29 cellular contexts compared by ENCODE assay signal in genomic region chr5:69261034-69261433, GRCh38. TPM values are rescaled to one million over a fixed set of nuclear protein-coding genes. Genes with fewer than 3 reads are reported as not detected.
DNase-seq lines count a peak whose midpoint lies in the region; ATAC-seq and TF ChIP-seq lines count a peak whose summit lies in the region.
"Had no signal": no experiment of that assay in that cellular context is flagged by ENCODE, and none has a peak within 500 bp of the region (broad histone marks: within the 10 kb centered on the region; RNA-seq: fewer than 3 reads in every experiment).

No MANE protein-coding gene starts in this region.

- CTCF ChIA-PET in AG04450 (lab: Charles Lee) = no interaction called here

- POLR2A ChIA-PET in AG04450 (lab: Yijun Ruan, JAX) = interaction anchor here (0.7 to 1.1 kb wide), 3 partner anchors 15 to 94 kb away, joined by 3 to 4 read pairs (median 3); no protein-coding TSS in a partner anchor

- TF ChIP-seq CTCF in AG04450 (IDR thresholded peaks at IDR 0.05; ENCODE audit: low read depth, low read length) = no peak

- no peaks in the 10 kb centered on the region for H3K27me3 ChIP-seq in AG04450 (ENCODE audit: control insufficient read depth, insufficient read depth, low read length)
- H3K27me3 ChIP-seq: BLaER1 treated with 17β-estradiol and CSF1 and Interleukin-3, amounts not matched to agents 10 nM and 100 nM; left lung; MG63; ovary; suprapubic skin had no signal

- H3K9me3 ChIP-seq in AG04450 (ENCODE audit: control insufficient read depth, insufficient read depth, low read length) = no peaks in the 10 kb centered on the region
- H3K9me3 ChIP-seq: BLaER1 treated with 17β-estradiol and CSF1 and Interleukin-3, amounts not matched to agents 10 nM and 100 nM; left lung; MG63; ovary; suprapubic skin had no signal

- ATAC-seq in HG03432 (IDR thresholded peaks at IDR 0.05; ENCODE audit: unreplicated experiment) = no peak
- ATAC-seq: activated CD8-positive, alpha-beta T cell treated with anti-CD3 and anti-CD28 coated beads, Interleukin-2, amount 10 ng/mL, durations not matched to agents 7 days and 5 days; left lung; natural killer cell; right cardiac atrium; stimulated activated naive B cell treated with anti-CD40 and anti-IgM and Interleukin-4, amounts not matched to agents 10 μg/mL and 1 μg/mL and 100 μg/mL, for 72 hours had no signal

- DNase-seq in AG04450 (ENCODE audit: low read depth, low spot score) (no peak), HT1080 (ENCODE audit: low read depth) (peak; percentile 54), astrocyte of the hippocampus (ENCODE audit: low read depth, low spot score) (peak; percentile 14), kidney glomerular epithelial cell (lab: John Stamatoyannopoulos, UW) (peak; percentile 67), epidermal melanocyte (ENCODE audit: insufficient read length, low spot score) (no peak), NCI-H1694 (lab: John Stamatoyannopoulos, UW) (no peak), midbrain (lab: John Stamatoyannopoulos, UW) (no peak)
- DNase-seq: ACHN; activated CD4-positive, alpha-beta T cell treated with anti-CD3 and anti-CD28 coated beads for 1 hour; activated CD8-positive, alpha-beta T cell treated with anti-CD3 and anti-CD28 coated beads, Interleukin-2, amount 10 ng/mL, durations not matched to agents 7 days and 5 days; activated naive CD4-positive, alpha-beta T cell treated with anti-CD3 and anti-CD28 coated beads for 36 hours; activated T-cell treated with anti-CD3 and anti-CD28 coated beads for 4 hours; amygdala; Calu3; H7; left lung; MG63; natural killer cell; NCI-H1436; OCI-M1; ovary; right cardiac atrium; SHP77; stimulated activated CD4-positive, alpha-beta T cell treated with anti-CD3 and anti-CD28 coated beads, Interleukin-4, amount 100 ng/mL, for 1 hour; stimulated activated naive B cell treated with anti-CD40 and anti-IgM and Interleukin-4, amounts not matched to agents 10 μg/mL and 1 μg/mL and 100 μg/mL, for 72 hours; T-helper 1 cell had no signal

- no peak overlapping the region for H3K4me3 ChIP-seq in AG04450 (ENCODE audit: low read depth, low read length)
- H3K4me3 ChIP-seq: BLaER1 treated with 17β-estradiol and CSF1 and Interleukin-3, amounts not matched to agents 10 nM and 100 nM; left lung; MG63; ovary; suprapubic skin had no signal

- peak overlapping the region; percentile 22 for H3K27ac ChIP-seq in AG04450 (ENCODE audit: low read depth, low read length)
- H3K27ac ChIP-seq: BLaER1 treated with 17β-estradiol and CSF1 and Interleukin-3, amounts not matched to agents 10 nM and 100 nM; left lung; ovary; suprapubic skin had no signal

RNA-seq across cellular contexts. Expression of gene CDK7, which starts 26.3 kb away (rescaled TPM):
- polyA plus RNA-seq in AG04450 (2011; rRNA removed) = 153 and 212 TPM in 2 replicates
- polyA minus RNA-seq in AG04450 (2011; rRNA and poly(A)+ RNA removed) = 63.7 and 110 TPM in 2 replicates
- total RNA-seq in HT1080 (2014; rRNA removed; shearing (Covaris generic)) = 55.3 and 83.2 TPM in 2 replicates
- 53.8 and 59.1 TPM in 2 replicates for polyA plus RNA-seq in HT1080 (2015; cell fraction: cytosol; rRNA removed)
- 41.3 and 50.2 TPM in 2 replicates for polyA plus RNA-seq in HT1080 (2015; cell fraction: nucleus; rRNA removed)

Comparison
In these comparisons a context has a peak if more than half of its experiments do, and no peak if none do; other contexts are left out.
1. DNase-seq: peak in HT1080 (single experiment), astrocyte of the hippocampus (single experiment) and kidney glomerular epithelial cell (single experiment); none in AG04450 (single experiment), epidermal melanocyte (single experiment), NCI-H1694 (single experiment) and midbrain (single experiment).